8 cellular contexts compared by ENCODE assay signal in genomic region chr17:15651583-15652110, GRCh38. TPM values are rescaled to one million over a fixed set of nuclear protein-coding genes. Genes with fewer than 3 reads are reported as not detected.
DNase-seq lines count a peak whose midpoint lies in the region; ATAC-seq and TF ChIP-seq lines count a peak whose summit lies in the region.

No MANE protein-coding gene starts in this region.

- CTCF ChIA-PET in CD8-positive, alpha-beta memory T cell (lab: Charles Lee) = no interaction called here

- POLR2A ChIA-PET in CD8-positive, alpha-beta memory T cell (lab: Charles Lee) = no interaction called here

- intact Hi-C loops in left ventricle myocardium inferior (cut with micrococcal nuclease) = no loop called here
- intact Hi-C loops in posterior vena cava (cut with DNase I) = no loop called here

- H3K4me1 Mint-ChIP-seq in CD8-positive, alpha-beta memory T cell = peaks cover 7 to 11% (median 7%) of the 10 kb centered on the region in 3 donors

- H3K9ac ChIP-seq in BLaER1 treated with 17β-estradiol and CSF1 and Interleukin-3, amounts not matched to agents 10 nM and 100 nM = peak overlapping the region; percentile 52 to 78 (median 72)

- H3K9me3 ChIP-seq in BLaER1 treated with 17β-estradiol and CSF1 and Interleukin-3, amounts not matched to agents 10 nM and 100 nM (replicated peaks in 1 of 11) = no peaks in the 10 kb centered on the region
- H3K9me3 ChIP-seq in left ventricle myocardium inferior (replicated peaks) = no peaks in the 10 kb centered on the region
- H3K9me3 ChIP-seq in CD8-positive, alpha-beta memory T cell (ENCODE audit: low read length) = no peaks in the 10 kb centered on the region

- no peaks in the 10 kb centered on the region for H3K27me3 Mint-ChIP-seq in CD8-positive, alpha-beta memory T cell

- no peaks in the 10 kb centered on the region for H3K9me3 Mint-ChIP-seq in CD8-positive, alpha-beta memory T cell

- H3K4me3 Mint-ChIP-seq in CD8-positive, alpha-beta memory T cell = peak overlapping the region in 2 of 7 donors; percentile 26 to 34

- peak overlapping the region; percentile 36 to 67 (median 51) for H3K4me3 ChIP-seq in BLaER1 treated with 17β-estradiol and CSF1 and Interleukin-3, amounts not matched to agents 10 nM and 100 nM
- peak overlapping the region; percentile 74 for H3K4me3 ChIP-seq in left ventricle myocardium inferior
- H3K4me3 ChIP-seq in CD8-positive, alpha-beta memory T cell (ENCODE audit: low read length) = no peak overlapping the region

- H4K20me1 ChIP-seq in BLaER1 treated with 17β-estradiol and CSF1 and Interleukin-3, amounts not matched to agents 10 nM and 100 nM = no peaks in the 10 kb centered on the region

- peaks cover 30 to 36% (median 31%) of the 10 kb centered on the region in 10 experiments for H3K4me1 ChIP-seq in BLaER1 treated with 17β-estradiol and CSF1 and Interleukin-3, amounts not matched to agents 10 nM and 100 nM
- peaks cover 51% of the 10 kb centered on the region for H3K4me1 ChIP-seq in left ventricle myocardium inferior
- H3K4me1 ChIP-seq in CD8-positive, alpha-beta memory T cell (ENCODE audit: insufficient read depth, low read length) = no peaks in the 10 kb centered on the region

- DNase-seq in HPDE6-E6E7 (ENCODE audit: extremely low spot score) = peak; percentile 91
- DNase-seq in NOMO-1 (lab: John Stamatoyannopoulos, UW; ENCODE audit: unreplicated experiment in 2 of 2) = peak; percentile 94 to 97
- peak in 54 of 58 donors; percentile 13 to 95 (median 56) for DNase-seq in anterior cingulate cortex (lab: John Stamatoyannopoulos, UW)
- peak; percentile 97 for DNase-seq in left ventricle myocardium inferior
- DNase-seq in posterior vena cava (ENCODE audit: low spot score) = peak; percentile 99
- no peak for DNase-seq in CD8-positive, alpha-beta memory T cell

- peak overlapping the region in 10 of 11 experiments; percentile 24 to 80 (median 68); a peak in 20 of 22 replicates for H3K27ac ChIP-seq in BLaER1 treated with 17β-estradiol and CSF1 and Interleukin-3, amounts not matched to agents 10 nM and 100 nM
- peak overlapping the region; percentile 91 for H3K27ac ChIP-seq in left ventricle myocardium inferior (replicated peaks)
- H3K27ac ChIP-seq in CD8-positive, alpha-beta memory T cell (ENCODE audit: low read depth, low read length) = no peak overlapping the region

- H3K36me3 Mint-ChIP-seq in CD8-positive, alpha-beta memory T cell = peaks cover 0 to 4% (median 3%) of the 10 kb centered on the region in 3 donors

- peak; percentile 67 for ATAC-seq in GM19043 (IDR thresholded peaks at IDR 0.05; ENCODE audit: low read depth, unreplicated experiment)

- no peaks in the 10 kb centered on the region for H3K36me3 ChIP-seq in BLaER1 treated with 17β-estradiol and CSF1 and Interleukin-3, amounts not matched to agents 10 nM and 100 nM
- H3K36me3 ChIP-seq in left ventricle myocardium inferior = no peaks in the 10 kb centered on the region
- no peaks in the 10 kb centered on the region for H3K36me3 ChIP-seq in CD8-positive, alpha-beta memory T cell (ENCODE audit: insufficient read depth, low read length)

- peak overlapping the region; percentile 76 to 99 (median 92) for H3K4me2 ChIP-seq in BLaER1 treated with 17β-estradiol and CSF1 and Interleukin-3, amounts not matched to agents 10 nM and 100 nM

- H3K27me3 ChIP-seq in BLaER1 treated with 17β-estradiol and CSF1 and Interleukin-3, amounts not matched to agents 10 nM and 100 nM = no peaks in the 10 kb centered on the region
- H3K27me3 ChIP-seq in left ventricle myocardium inferior (ENCODE audit: low read depth) = no peaks in the 10 kb centered on the region
- no peaks in the 10 kb centered on the region for H3K27me3 ChIP-seq in CD8-positive, alpha-beta memory T cell (ENCODE audit: insufficient read depth, low read length, poor library complexity, severe bottlenecking)

- H3K27ac Mint-ChIP-seq in CD8-positive, alpha-beta memory T cell = peak overlapping the region in 3 of 8 donors; percentile 5 to 51 (median 27)

- TF ChIP-seq CTCF in left ventricle myocardium inferior (IDR thresholded peaks at IDR 0.05; ENCODE audit: borderline replicate concordance) = no peak

RNA-seq across cellular contexts. Expression of gene FBXW10B, which starts 32.1 kb away (rescaled TPM):
- 1.0 TPM for total RNA-seq in left ventricle myocardium inferior
- total RNA-seq in posterior vena cava = under 1 TPM; 0.93 to 0.95 TPM
- total RNA-seq in CD8-positive, alpha-beta memory T cell = under 1 TPM; 0.26 to 0.89 TPM
- not detected for polyA plus RNA-seq in CD8-positive, alpha-beta memory T cell

RNA-seq across cellular contexts. Expression of gene TRIM16, which starts 32.5 kb away (rescaled TPM):
- total RNA-seq in left ventricle myocardium inferior (30.4 TPM), posterior vena cava (10 to 100 TPM; 12.0 to 21.7 TPM)
- total RNA-seq in CD8-positive, alpha-beta memory T cell = 1 to 10 TPM; 8.1 to 8.2 TPM
- polyA plus RNA-seq in CD8-positive, alpha-beta memory T cell = 1.8 TPM

RNA-seq across cellular contexts. Expression of gene ZNF286A, which starts 47.9 kb away (rescaled TPM):
- total RNA-seq in left ventricle myocardium inferior (10.8 TPM), posterior vena cava (10 to 100 TPM; 14.5 to 15.5 TPM)
- 10 to 100 TPM; 26.4 to 27.6 TPM for total RNA-seq in CD8-positive, alpha-beta memory T cell
- polyA plus RNA-seq in CD8-positive, alpha-beta memory T cell = 18.9 TPM

Comparison
In these comparisons a context has a peak if more than half of its experiments do, and no peak if none do; other contexts are left out.
1. DNase-seq: peak in HPDE6-E6E7 (single experiment), NOMO-1 (2 of 2), anterior cingulate cortex (54 of 58), left ventricle myocardium inferior (single experiment) and posterior vena cava (single experiment); none in CD8-positive, alpha-beta memory T cell (0 of 5).